In genomic region chr3:143081844-143082778, GRCh38 we compare ENCODE assay signal across 10 cellular contexts. TPM values are rescaled to one million over a fixed set of nuclear protein-coding genes. Genes with fewer than 3 reads are reported as not detected.
DNase-seq lines count a peak whose midpoint lies in the region; ATAC-seq and TF ChIP-seq lines count a peak whose summit lies in the region.
"Had no signal": no experiment of that assay in that cellular context is flagged by ENCODE, and none has a peak within 500 bp of the region (broad histone marks: within the 10 kb centered on the region; RNA-seq: fewer than 3 reads in every experiment).

No MANE protein-coding gene starts in this region.

- no peak overlapping the region for H2AFZ ChIP-seq in osteoblast (ENCODE audit: low read length)

- peaks cover 7% of the 10 kb centered on the region for H3K36me3 Mint-ChIP-seq in endothelial cell (ENCODE audit: low read depth, unreplicated experiment)

- H3K9me3 ChIP-seq in osteoblast (ENCODE audit: low read depth, low read length), result no peaks in the 10 kb centered on the region
- H3K9me3 ChIP-seq in right atrium auricular region, result no peaks in the 10 kb centered on the region
- H3K9me3 ChIP-seq: pancreas had no signal

- no peak overlapping the region for H3K4me3 Mint-ChIP-seq in endothelial cell (ENCODE audit: unreplicated experiment)

- DNase-seq in globus pallidus (ENCODE audit: low spot score) (peak; percentile 7), osteoblast (ENCODE audit: insufficient read length, low spot score, missing footprints) (no peak), endothelial cell (ENCODE audit: low spot score) (no peak), NCI-H510A treated with DMSO at 0.1 percent for 48 hours (lab: John Stamatoyannopoulos, UW) (no peak), right atrium auricular region (ENCODE audit: low spot score) (no peak)
- DNase-seq: pancreas had no signal

- TF ChIP-seq CTCF in osteoblast (IDR thresholded peaks at IDR 0.05; ENCODE audit: extremely low read depth, low read depth, low read length) (no peak), endothelial cell (IDR thresholded peaks at IDR 0.05; ENCODE audit: unreplicated experiment) (no peak), right atrium auricular region (IDR thresholded peaks at IDR 0.05) (no peak)

- no peaks in the 10 kb centered on the region for H3K4me1 Mint-ChIP-seq in endothelial cell (ENCODE audit: unreplicated experiment)

- H3K79me2 ChIP-seq in osteoblast (ENCODE audit: insufficient read depth, low read length), result no peaks in the 10 kb centered on the region

- H3K36me3 ChIP-seq in osteoblast (ENCODE audit: insufficient read depth, low read length) (no peaks in the 10 kb centered on the region), right atrium auricular region (no peaks in the 10 kb centered on the region)
- H3K36me3 ChIP-seq: pancreas had no signal

- H3K27me3 ChIP-seq in osteoblast (ENCODE audit: insufficient read depth, low read length), result no peaks in the 10 kb centered on the region
- no peaks in the 10 kb centered on the region for H3K27me3 ChIP-seq in right atrium auricular region
- H3K27me3 ChIP-seq: pancreas had no signal

- peak; percentile 92 for ATAC-seq in GM18520 (IDR thresholded peaks at IDR 0.05; ENCODE audit: unreplicated experiment)
- ATAC-seq in GM21529 (IDR thresholded peaks at IDR 0.05; ENCODE audit: unreplicated experiment), result peak; percentile 83
- ATAC-seq in HG03558 (IDR thresholded peaks at IDR 0.05; ENCODE audit: extremely low read depth, unreplicated experiment), result peak; percentile 68
- ATAC-seq: pancreas had no signal

- no peaks in the 10 kb centered on the region for H4K20me1 ChIP-seq in osteoblast (ENCODE audit: insufficient read depth, low read length)

- no peak overlapping the region for H3K27ac Mint-ChIP-seq in endothelial cell (ENCODE audit: unreplicated experiment)

- peaks cover 4% of the 10 kb centered on the region for H3K9me3 Mint-ChIP-seq in endothelial cell (ENCODE audit: unreplicated experiment)

- H3K4me2 ChIP-seq in osteoblast (ENCODE audit: insufficient read depth, low read length), result no peak overlapping the region

- H3K27ac ChIP-seq in osteoblast (ENCODE audit: low read depth, low read length), result no peak overlapping the region
- no peak overlapping the region for H3K27ac ChIP-seq in right atrium auricular region
- H3K27ac ChIP-seq: epithelial cell of prostate, pancreas had no signal

- H3K4me1 ChIP-seq in osteoblast (ENCODE audit: insufficient read depth, low read length) (peaks cover 7% of the 10 kb centered on the region), right atrium auricular region (no peaks in the 10 kb centered on the region)
- H3K4me1 ChIP-seq: pancreas had no signal

- H3K27me3 Mint-ChIP-seq in endothelial cell (ENCODE audit: unreplicated experiment), result peaks cover 10% of the 10 kb centered on the region

- H3K4me3 ChIP-seq in osteoblast (ENCODE audit: insufficient read depth, low read length), result no peak overlapping the region
- no peak overlapping the region for H3K4me3 ChIP-seq in right atrium auricular region
- H3K4me3 ChIP-seq: pancreas had no signal

RNA-seq across cellular contexts. Expression of gene CHST2, which starts 37.5 kb away (rescaled TPM):
- total RNA-seq in osteoblast (13.8 and 16.5 TPM in 2 replicates), endothelial cell (ENCODE audit: unreplicated experiment) (12.9 TPM), right atrium auricular region (1 to 10 TPM; 2.3 to 4.8 TPM)
